Comparison of ENCODE assay signal across 1 cellular context in the genomic region with DNA sequence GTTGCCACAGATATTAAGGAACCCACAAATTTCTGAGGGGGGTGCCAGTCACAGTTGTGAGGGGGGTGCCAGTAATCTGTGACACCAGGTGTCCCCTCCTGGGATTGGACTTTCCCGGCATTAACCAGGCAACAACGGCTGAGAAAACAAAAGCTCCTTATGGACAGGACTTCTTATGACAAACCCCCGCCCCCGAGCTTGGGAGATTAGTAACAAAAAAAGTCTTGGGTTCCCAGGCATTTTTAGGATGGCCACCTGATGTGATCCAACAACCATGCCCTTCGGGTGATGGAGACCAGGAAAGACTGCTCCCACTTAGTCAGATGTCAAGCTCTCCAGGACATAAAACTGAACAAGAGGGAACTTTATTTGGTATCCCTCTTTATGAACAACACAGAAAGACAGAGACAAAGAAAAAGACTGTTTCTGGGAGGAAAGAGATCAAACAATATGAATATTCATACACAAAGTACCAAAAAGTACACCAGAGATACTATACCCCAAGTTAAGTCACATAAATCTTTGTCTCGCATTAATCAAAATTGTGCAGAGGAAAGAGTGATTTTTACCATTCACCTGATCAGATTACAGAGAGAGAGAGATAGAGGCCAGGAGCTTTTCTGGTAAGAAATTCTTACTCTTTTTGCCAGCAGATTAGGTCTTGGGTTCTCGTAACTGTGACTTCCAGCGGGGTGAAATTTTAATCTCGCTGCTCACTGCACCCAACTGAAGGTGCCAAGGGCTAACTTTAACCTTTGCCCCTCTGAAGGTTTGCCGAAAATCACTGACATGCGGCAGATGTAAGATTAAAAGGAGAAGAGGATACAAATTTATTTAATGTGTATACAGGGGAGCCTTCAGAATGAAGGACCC.
TF ChIP-seq lines count a peak whose summit lies in the region.

No MANE protein-coding gene starts in this region.

TF ChIP-seq in H1, 55 proteins besides CTCF, POLR2A, EP300 and RAD21:
- no peak for TF ChIP-seq EZH2 (IDR thresholded peaks at IDR 0.05; ENCODE audit: low read depth, low read length, severe bottlenecking)
- TF ChIP-seq BACH1 (IDR thresholded peaks at IDR 0.05; ENCODE audit: low read length) = no peak
- no peak for TF ChIP-seq KDM4A (IDR thresholded peaks at IDR 0.05; ENCODE audit: low read depth, low read length, severe bottlenecking)
- TF ChIP-seq TEAD4 (IDR thresholded peaks at IDR 0.05; ENCODE audit: low read depth, low read length) = no peak
- no peak for TF ChIP-seq ZNF274 (IDR thresholded peaks at IDR 0.05; ENCODE audit: borderline replicate concordance, extremely low read depth, low read length)
- TF ChIP-seq CHD1 (IDR thresholded peaks at IDR 0.05; ENCODE audit: low read depth, low read length) = no peak
- TF ChIP-seq CREB1 (IDR thresholded peaks at IDR 0.05) = no peak
- TF ChIP-seq RBBP5 (IDR thresholded peaks at IDR 0.05; ENCODE audit: borderline replicate concordance, low read depth, low read length) = no peak
- no peak for TF ChIP-seq POU5F1 (IDR thresholded peaks at IDR 0.05; ENCODE audit: low read depth, low read length)
- no peak for TF ChIP-seq PHF8 (conservative IDR thresholded peaks at IDR 0.05; ENCODE audit: low read depth, low read length)
- no peak for TF ChIP-seq GABPA (IDR thresholded peaks at IDR 0.05; ENCODE audit: borderline replicate concordance, insufficient read depth, low read length)
- TF ChIP-seq CBX8 (IDR thresholded peaks at IDR 0.05; ENCODE audit: borderline replicate concordance, low read depth, low read length) = no peak
- no peak for TF ChIP-seq KDM1A (IDR thresholded peaks at IDR 0.05; ENCODE audit: borderline replicate concordance, low read length)
- TF ChIP-seq SIRT6 (IDR thresholded peaks at IDR 0.05; ENCODE audit: low read length) = no peak
- TF ChIP-seq CBX5 (IDR thresholded peaks at IDR 0.05; ENCODE audit: low read depth, low read length) = no peak
- TF ChIP-seq HDAC2 (IDR thresholded peaks at IDR 0.05; ENCODE audit: borderline replicate concordance in 1 of 2, low read depth in 2 of 2, low read length in 2 of 2) = no peak
- no peak for TF ChIP-seq SAP30 (IDR thresholded peaks at IDR 0.05; ENCODE audit: insufficient read depth, insufficient replicate concordance, low read length)
- no peak for TF ChIP-seq SP4 (IDR thresholded peaks at IDR 0.05; ENCODE audit: low read length)
